Comparison of ENCODE assay signal across 8 cellular contexts in the genomic region with DNA sequence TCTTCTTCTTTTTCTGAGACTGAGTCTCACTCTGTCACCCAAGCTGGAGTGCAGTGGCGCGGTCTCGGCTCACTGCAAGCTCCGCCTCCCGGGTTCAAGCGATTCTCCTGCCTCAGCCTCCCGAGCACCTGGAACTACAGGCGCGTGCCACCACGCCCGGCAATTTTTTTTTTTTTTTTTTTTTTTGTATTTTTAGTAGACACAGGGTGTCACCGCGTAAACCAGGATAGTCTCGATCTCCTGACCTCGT. TPM values are rescaled to one million over a fixed set of nuclear protein-coding genes. Genes with fewer than 3 reads are reported as not detected.
DNase-seq lines count a peak whose midpoint lies in the region; ATAC-seq and TF ChIP-seq lines count a peak whose summit lies in the region.
"Not testable (repeated sequence)": the region's sequence is repeated elsewhere in the genome, so short reads cannot be mapped to it uniquely, and the experiment has no call there.

A gene (plus strand): TSS at position 188 of the 250 bp plus-strand sequence. CDS start 4,913 bp downstream, outside the sequence.

- peak; percentile 23 for ATAC-seq in GM18498 (IDR thresholded peaks at IDR 0.05; ENCODE audit: unreplicated experiment)
- peak; percentile 15 for ATAC-seq in HG02610 (IDR thresholded peaks at IDR 0.05; ENCODE audit: unreplicated experiment)
- peak; percentile 1 to 19 for ATAC-seq in activated T-cell treated with anti-CD3 and anti-CD28 coated beads, Interleukin-2, amount 50 U/mL, for 4 hours

- not testable (repeated sequence) for H3K9me3 ChIP-seq in ectodermal cell (ENCODE audit: control insufficient read depth, low read length); iPS-20b (ENCODE audit: insufficient read depth, low read depth, low read length); neutrophil; transverse colon

- 1 to 3% methylated on average over 12 to 15 of the region's 15 CpGs for WGBS in ectodermal cell, 2 experiments
- 1% methylated on average over 15 of the region's 15 CpGs; no CpG with 5 or more reads in 1 of the 2 donors for WGBS in transverse colon (ENCODE audit: low coverage in 1 of 2), 2 donors

- not testable (repeated sequence) for H3K4me1 ChIP-seq in ectodermal cell (ENCODE audit: control insufficient read depth, insufficient read depth, low read length); iPS-20b (ENCODE audit: insufficient read depth, low read length)
- peaks cover 6 to 12% of the 10 kb centered on the region in 2 experiments for H3K4me1 ChIP-seq in neutrophil (ENCODE audit: control insufficient read depth in 1 of 2, insufficient read depth in 1 of 2, low read depth in 1 of 2, low read length in 1 of 2)
- H3K4me1 ChIP-seq in transverse colon = peaks cover 0 to 18% (median 9%) of the 10 kb centered on the region in 4 donors

- peaks cover 13% of the 10 kb centered on the region for H3K36me3 Mint-ChIP-seq in activated T-cell treated with anti-CD3 and anti-CD28 coated beads, Interleukin-2, amount 50 U/mL, for 4 hours (ENCODE audit: insufficient read depth)

- H3K9ac ChIP-seq in iPS-20b (ENCODE audit: low read depth, low read length) = peak within 1 kb of the TSS; percentile 85

- H3K36me3 ChIP-seq in ectodermal cell (ENCODE audit: control insufficient read depth, insufficient read depth, low read length); neutrophil; transverse colon: not testable (repeated sequence)
- H3K36me3 ChIP-seq in iPS-20b (ENCODE audit: insufficient read depth, low read depth, low read length) = peaks cover 15% of the 10 kb centered on the region

- intact Hi-C loops in transverse colon (cut with DNase I; ENCODE audit: low total_unique reads) = not testable (repeated sequence)

- in situ Hi-C loops in transverse colon (cut with MboI; ENCODE audit: low pct_ligation_motif_present in 1 of 4, low pct_unique_long_range_greater_than_20kb in 1 of 4, low sequenced_read_pairs in 3 of 4) = not testable (repeated sequence)

- H3K4me3 ChIP-seq in NB4 (ENCODE audit: low read depth, low read length) (peak within 1 kb of the TSS; percentile 92), ectodermal cell (ENCODE audit: insufficient read depth, low read depth, low read length) (peak within 1 kb of the TSS; percentile 94), iPS-20b (ENCODE audit: low read length) (peak within 1 kb of the TSS; percentile 94), neutrophil (ENCODE audit: low read depth in 1 of 2, low read length in 1 of 2) (peak within 1 kb of the TSS; percentile 72 to 82), transverse colon (peak within 1 kb of the TSS; percentile 49 to 77 (median 58))

- H3K27ac ChIP-seq in ectodermal cell (ENCODE audit: insufficient read depth, low read depth, low read length, poor library complexity, severe bottlenecking) = peak within 1 kb of the TSS; percentile 88
- peak within 1 kb of the TSS; percentile 54 for H3K27ac ChIP-seq in iPS-20b (ENCODE audit: low read length)
- H3K27ac ChIP-seq in neutrophil = peak within 1 kb of the TSS; percentile 81
- H3K27ac ChIP-seq in transverse colon = peak within 1 kb of the TSS; percentile 87 to 92 (median 88)

- peak within 1 kb of the TSS; percentile 97 for H3K4me3 Mint-ChIP-seq in activated T-cell treated with anti-CD3 and anti-CD28 coated beads, Interleukin-2, amount 50 U/mL, for 4 hours

- DNase-seq in NB4 (ENCODE audit: low read depth); activated T-cell treated with anti-CD3 and anti-CD28 coated beads, Interleukin-2, amount 50 U/mL, for 4 hours; transverse colon: not testable (repeated sequence)

- TF ChIP-seq POLR2A in NB4 (IDR thresholded peaks at IDR 0.05; ENCODE audit: extremely low read depth, insufficient read length); transverse colon (IDR thresholded peaks at IDR 0.05): not testable (repeated sequence)

- not testable (repeated sequence) for TF ChIP-seq CTCF in NB4 (IDR thresholded peaks at IDR 0.05; ENCODE audit: low read depth, low read length); neutrophil (IDR thresholded peaks at IDR 0.05)
- peak in 2 of 5 experiments; percentile 12 to 19 for TF ChIP-seq CTCF in transverse colon (IDR thresholded peaks at IDR 0.05)

- H3K4me1 Mint-ChIP-seq in activated T-cell treated with anti-CD3 and anti-CD28 coated beads, Interleukin-2, amount 50 U/mL, for 4 hours (ENCODE audit: low read depth) = peaks cover 31% of the 10 kb centered on the region

- H3K27me3 ChIP-seq in ectodermal cell (ENCODE audit: control insufficient read depth, insufficient read depth, low read length, poor library complexity, severe bottlenecking); iPS-20b (ENCODE audit: insufficient read depth, low read length); neutrophil; transverse colon: not testable (repeated sequence)

- not testable (repeated sequence) for TF ChIP-seq EP300 in transverse colon (IDR thresholded peaks at IDR 0.05; ENCODE audit: low read depth)

- not testable (repeated sequence) for H3K9me3 Mint-ChIP-seq in activated T-cell treated with anti-CD3 and anti-CD28 coated beads, Interleukin-2, amount 50 U/mL, for 4 hours

- H3K27me3 Mint-ChIP-seq in activated T-cell treated with anti-CD3 and anti-CD28 coated beads, Interleukin-2, amount 50 U/mL, for 4 hours (ENCODE audit: low read depth) = not testable (repeated sequence)

RNA-seq across cellular contexts. Expression of the gene that starts here (rescaled TPM):
- 1 to 10 TPM; 2.0 to 2.1 (median 2.0) TPM for total RNA-seq in activated T-cell treated with anti-CD3 and anti-CD28 coated beads, Interleukin-2, amount 50 U/mL, for 4 hours
- 0.93 TPM for polyA plus RNA-seq in ectodermal cell (2013, experiment 1 of 4)
- 1.3 TPM for polyA plus RNA-seq in ectodermal cell (2013, experiment 2 of 4)
- polyA plus RNA-seq in ectodermal cell (2013, experiment 3 of 4) = 0.80 TPM
- polyA plus RNA-seq in ectodermal cell (2013, experiment 4 of 4) = 1.2 TPM
- total RNA-seq in transverse colon = 10 to 100 TPM in 1 of 4 donors, 1 to 10 TPM in 3; 1.1 to 20.1 (median 3.8) TPM
